In the genomic region with DNA sequence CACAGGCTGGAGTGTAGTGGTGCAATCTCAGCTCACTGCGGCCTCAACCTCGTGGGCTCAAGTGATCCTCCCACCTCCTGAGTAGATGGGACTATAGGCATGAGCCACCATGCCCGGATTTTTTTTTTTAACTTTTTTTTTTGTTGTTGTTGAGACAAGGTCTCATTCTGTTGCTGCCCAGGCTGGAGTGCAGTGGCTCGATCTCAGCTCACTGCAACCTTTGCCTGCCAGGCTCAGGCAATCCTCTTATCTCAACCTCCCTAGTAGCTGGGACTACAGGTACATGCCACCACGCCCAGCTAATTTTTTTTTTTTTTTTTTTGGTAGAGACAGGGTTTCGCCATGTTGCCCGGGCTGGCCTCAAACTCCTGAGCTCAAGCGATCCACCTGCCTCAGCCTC, we compare ENCODE assay signal across 9 cellular contexts.
"Had no signal": no experiment of that assay in that cellular context is flagged by ENCODE, and none has a peak within 500 bp of the region (broad histone marks: within the 10 kb centered on the region; RNA-seq: fewer than 3 reads in every experiment).

No MANE protein-coding gene starts in this region.

- FAIRE-seq: H1, H54 had no signal

- H3K4me3 ChIP-seq: GM23248, GM23338, HAP-1 had no signal

- H3K27ac ChIP-seq: GM23248 had no signal

- H3K4me2 ChIP-seq: GM23338 had no signal

- H3K9ac ChIP-seq: GM23248 had no signal

- DNase-seq: GM23248, GOT3, H7, H9, HFFc6 had no signal

- H3K36me3 ChIP-seq: HAP-1 had no signal

- H3K9me3 ChIP-seq: HAP-1 had no signal
